Comparison of ENCODE assay signal across 8 cellular contexts in genomic region chr4:165327211-165328100, GRCh38. TPM values are rescaled to one million over a fixed set of nuclear protein-coding genes. Genes with fewer than 3 reads are reported as not detected.
DNase-seq lines count a peak whose midpoint lies in the region; ATAC-seq and TF ChIP-seq lines count a peak whose summit lies in the region.

Gene MSMO1, plus strand, starts transcription at chr4:165327669. Its CDS starts 5,702 bp downstream, at chr4:165333371.

- peak within 1 kb of the TSS; percentile 96 for H2AFZ ChIP-seq in OCI-LY1 (ENCODE audit: low read length)

- H3K9me3 ChIP-seq in OCI-LY1 (ENCODE audit: low read length) (peaks cover 4% of the 10 kb centered on the region; the same call in 1 of the 2 replicates), mesodermal cell (ENCODE audit: control insufficient read depth, low read length) (peaks cover 14% of the 10 kb centered on the region)

- H3K36me3 Mint-ChIP-seq in endothelial cell (ENCODE audit: low read depth, unreplicated experiment), result peaks cover 18% of the 10 kb centered on the region

- WGBS in mesodermal cell (ENCODE audit: insufficient coverage in 2 of 2), 2 experiments, result 0% methylated on average over 74 to 76 of the region's 76 CpGs

- H3K4me3 ChIP-seq in OCI-LY1 (ENCODE audit: low read depth, low read length, poor library complexity, severe bottlenecking), result peak within 1 kb of the TSS; percentile 96
- H3K4me3 ChIP-seq in mesodermal cell (ENCODE audit: extremely low read depth, insufficient read depth, low read length, poor library complexity, severe bottlenecking), result peak within 1 kb of the TSS; percentile 69

- no peaks in the 10 kb centered on the region for H3K9me2 ChIP-seq in OCI-LY1 (ENCODE audit: low read depth, low read length)

- peak within 1 kb of the TSS; percentile 97 for H3K4me2 ChIP-seq in OCI-LY1 (ENCODE audit: low read length)

- peaks cover 52% of the 10 kb centered on the region for H3K36me3 ChIP-seq in OCI-LY1 (ENCODE audit: insufficient read depth, low read length)
- H3K36me3 ChIP-seq in mesodermal cell (ENCODE audit: control insufficient read depth, insufficient read depth, low read length), result peaks cover 45% of the 10 kb centered on the region

- H3K4me1 ChIP-seq in OCI-LY1 (ENCODE audit: insufficient read depth, low read length, severe bottlenecking), result peaks cover 48% of the 10 kb centered on the region
- H3K4me1 ChIP-seq in mesodermal cell (ENCODE audit: control insufficient read depth, insufficient read depth, low read length, poor library complexity, severe bottlenecking), result peaks cover 4% of the 10 kb centered on the region

- H3K9ac ChIP-seq in OCI-LY1 (ENCODE audit: low read length), result peak within 1 kb of the TSS; percentile 95

- H4K20me1 ChIP-seq in OCI-LY1 (ENCODE audit: insufficient read depth, low read length), result peaks cover 4% of the 10 kb centered on the region; the same call in 1 of the 2 replicates

- no peaks in the 10 kb centered on the region for H3F3A ChIP-seq in OCI-LY1 (ENCODE audit: insufficient read depth, low read length)

- H3K27me3 Mint-ChIP-seq in endothelial cell (ENCODE audit: unreplicated experiment), result peaks cover 3% of the 10 kb centered on the region

- peaks cover 48% of the 10 kb centered on the region for H3K79me2 ChIP-seq in OCI-LY1 (ENCODE audit: insufficient read depth, low read length)

- no peak within 1 kb of the TSS for H3K27ac Mint-ChIP-seq in endothelial cell (ENCODE audit: unreplicated experiment)

- TF ChIP-seq CTCF in OCI-LY1 (IDR thresholded peaks at IDR 0.05; ENCODE audit: low read length) (no peak), endothelial cell (IDR thresholded peaks at IDR 0.05; ENCODE audit: unreplicated experiment) (no peak)

- H3K27ac ChIP-seq in OCI-LY1 (ENCODE audit: low read depth, low read length, poor library complexity, severe bottlenecking) (peak within 1 kb of the TSS; percentile 86), mesodermal cell (ENCODE audit: low read depth, low read length, severe bottlenecking) (peak within 1 kb of the TSS; percentile 83)

- H3K27me3 ChIP-seq in OCI-LY1 (ENCODE audit: insufficient read depth, low read length), result no peaks in the 10 kb centered on the region

- no peaks in the 10 kb centered on the region for H3K9me3 Mint-ChIP-seq in endothelial cell (ENCODE audit: unreplicated experiment)

- DNase-seq in DMS 273 (lab: John Stamatoyannopoulos, UW; ENCODE audit: unreplicated experiment), result peak; percentile 99
- DNase-seq in HuH-7 (ENCODE audit: low spot score), result peak; percentile 94
- peak; percentile 98 for DNase-seq in activated CD8-positive, alpha-beta memory T cell treated with anti-CD3 and anti-CD28 coated beads, Interleukin-2, amount 50 U/mL, for 4 hours
- peak; percentile 97 for DNase-seq in endothelial cell (ENCODE audit: low spot score)
- peak; percentile 98 for DNase-seq in stimulated activated CD8-positive, alpha-beta memory T cell treated with anti-CD3 and anti-CD28 coated beads, Interleukin-15, amount 100 ng/mL, for 4 hours (ENCODE audit: low read depth in 2 of 2)

- peak; percentile 98 for ATAC-seq in GM21526 (IDR thresholded peaks at IDR 0.05; ENCODE audit: low FRiP score, unreplicated experiment)

- H3K4me3 Mint-ChIP-seq in endothelial cell (ENCODE audit: unreplicated experiment), result no peak within 1 kb of the TSS

- peaks cover 28% of the 10 kb centered on the region for H3K4me1 Mint-ChIP-seq in endothelial cell (ENCODE audit: unreplicated experiment)

RNA-seq across cellular contexts. Expression of gene MSMO1, which starts in this region (rescaled TPM):
- 118 TPM for total RNA-seq in endothelial cell (ENCODE audit: unreplicated experiment)
- 310 TPM for polyA plus RNA-seq in mesodermal cell (2013, experiment 1 of 2)
- polyA plus RNA-seq in mesodermal cell (2013, experiment 2 of 2), result 298 TPM

Comparison
In these comparisons a context has a peak if more than half of its experiments do, and no peak if none do; other contexts are left out.
1. Peak in every context shown above with its lines: DNase-seq, ATAC-seq, H3K4me3 ChIP-seq and H3K27ac ChIP-seq.